Comparison of ENCODE assay signal across 13 cellular contexts in the genomic region with DNA sequence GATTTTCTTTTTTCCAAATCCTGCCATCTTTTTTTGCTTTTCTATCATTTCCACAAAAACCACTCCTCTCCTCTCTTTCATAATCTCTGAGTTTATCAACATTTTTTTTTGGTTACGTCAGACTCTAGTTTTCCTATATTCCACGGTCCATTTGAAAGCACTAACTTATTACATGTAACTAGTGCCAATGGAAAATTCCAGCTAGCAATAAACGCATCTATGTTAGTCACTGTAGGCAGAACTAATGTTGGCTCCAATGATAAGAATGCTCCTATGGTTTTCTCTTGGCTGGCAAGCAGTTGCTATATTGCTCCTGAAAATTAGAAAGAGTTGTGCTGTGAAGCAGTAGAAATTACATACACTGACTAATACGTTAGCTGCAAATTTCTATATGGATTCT.
DNase-seq lines count a peak whose midpoint lies in the region; FAIRE-seq and TF ChIP-seq lines count a peak whose summit lies in the region.
"Had no signal": no experiment of that assay in that cellular context is flagged by ENCODE, and none has a peak within 500 bp of the region (broad histone marks: within the 10 kb centered on the region; RNA-seq: fewer than 3 reads in every experiment).

No MANE protein-coding gene starts in this region.

- in situ Hi-C loops in GM13977 (cut with MboI; ENCODE audit: low pct_unique_long_range_greater_than_20kb, low sequenced_read_pairs, unreplicated experiment), result no loop called here

- no peak overlapping the region for H3K4me3 ChIP-seq in fibroblast of pulmonary artery (replicated peaks; ENCODE audit: low read depth, low read length)
- H3K4me3 ChIP-seq in small intestine (ENCODE audit: low read depth in 1 of 2, low read length in 2 of 2), result no peak overlapping the region
- no peak overlapping the region for H3K4me3 ChIP-seq in breast epithelium
- H3K4me3 ChIP-seq: HAP-1, K562 had no signal

- no peak for TF ChIP-seq CTCF in fibroblast of pulmonary artery (IDR thresholded peaks at IDR 0.05; ENCODE audit: low read length, missing control alignments)
- TF ChIP-seq CTCF in breast epithelium (IDR thresholded peaks at IDR 0.05), result no peak
- no peak for TF ChIP-seq CTCF in GM13977 (IDR thresholded peaks at IDR 0.05; ENCODE audit: extremely low read depth, insufficient read depth, missing control alignments)

- TF ChIP-seq POLR2A in breast epithelium (IDR thresholded peaks at IDR 0.05), result no peak
- no peak for TF ChIP-seq POLR2A in H54 (IDR thresholded peaks at IDR 0.05; ENCODE audit: low read depth, low read length)

- intact Hi-C loops in breast epithelium (cut with DNase I; ENCODE audit: low total_unique reads), result no loop called here

- FAIRE-seq in small intestine (lab: Jason Lieb, UNC), result no peak
- no peak for FAIRE-seq in H54 (lab: Jason Lieb, UNC)
- FAIRE-seq: K562 had no signal

- peak; percentile 3 for DNase-seq in H4 (ENCODE audit: low spot score)
- DNase-seq in amniotic epithelial cell (ENCODE audit: low read depth), result peak; percentile 55
- DNase-seq in fibroblast of pulmonary artery (ENCODE audit: low read depth), result peak; percentile 16
- DNase-seq in small intestine, result peak; percentile 24
- no peak for DNase-seq in breast epithelium (ENCODE audit: low spot score in 2 of 2)
- no peak for DNase-seq in GM13977 (ENCODE audit: low spot score)
- DNase-seq in H54 (ENCODE audit: insufficient read length, low spot score), result no peak
- DNase-seq: CD8-positive, alpha-beta memory T cell; NCI-H146; NCI-H774; Right ventricle myocardium superior had no signal

- H3K36me3 ChIP-seq in small intestine (ENCODE audit: control insufficient read depth in 2 of 2, insufficient read depth in 2 of 2, low read length in 2 of 2) (no peaks in the 10 kb centered on the region), breast epithelium (no peaks in the 10 kb centered on the region)
- H3K36me3 ChIP-seq: HAP-1 had no signal

- no peaks in the 10 kb centered on the region for H3K9me3 ChIP-seq in small intestine (ENCODE audit: control insufficient read depth, low read depth)
- H3K9me3 ChIP-seq in breast epithelium, result no peaks in the 10 kb centered on the region
- H3K9me3 ChIP-seq: HAP-1 had no signal

- H3K27me3 ChIP-seq in small intestine (ENCODE audit: control insufficient read depth in 2 of 2, insufficient read depth in 2 of 2, low read length in 2 of 2) (no peaks in the 10 kb centered on the region), breast epithelium (peaks cover 0 to 3% of the 10 kb centered on the region in 2 donors)

- H3K27ac ChIP-seq in small intestine (ENCODE audit: low read depth in 1 of 2, low read length in 1 of 2) (no peak overlapping the region), breast epithelium (no peak overlapping the region)

- no peaks in the 10 kb centered on the region for H3K4me1 ChIP-seq in small intestine (ENCODE audit: control insufficient read depth in 2 of 2, insufficient read depth in 1 of 2, low read depth in 1 of 2, low read length in 1 of 2)
- H3K4me1 ChIP-seq in breast epithelium, result no peaks in the 10 kb centered on the region
- H3K4me1 ChIP-seq: HAP-1 had no signal

- 35 to 55% (median 52%) methylated on average over 4 of the region's 4 CpGs for WGBS in small intestine, 3 donors

Comparison
In these comparisons a context has a peak if more than half of its experiments do, and no peak if none do; other contexts are left out.
1. DNase-seq: peak in H4 (single experiment), amniotic epithelial cell (single experiment), fibroblast of pulmonary artery (single experiment) and small intestine (single experiment); none in breast epithelium (0 of 2), GM13977 (single experiment) and H54 (single experiment).